17 cellular contexts compared by ENCODE assay signal in the genomic region with DNA sequence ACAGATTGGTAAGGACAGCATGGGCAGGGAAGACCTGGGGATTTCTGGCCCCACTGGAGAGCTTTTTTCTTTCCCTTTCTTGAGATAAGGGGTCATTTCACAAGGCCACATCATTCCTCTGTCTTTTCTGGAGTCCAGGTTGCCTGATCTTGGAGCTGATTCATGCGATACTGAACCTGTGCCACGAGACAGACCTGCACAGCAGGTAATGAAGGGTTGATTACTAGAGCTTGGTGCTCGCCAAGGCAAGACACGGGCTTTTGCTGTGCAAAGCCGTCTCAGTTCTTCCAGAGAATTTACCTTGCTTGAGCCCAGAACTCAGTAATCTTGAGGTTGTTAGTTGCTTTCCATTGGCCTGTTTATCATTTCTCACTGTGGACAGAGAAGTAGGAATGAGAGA. TPM values are rescaled to one million over a fixed set of nuclear protein-coding genes. Genes with fewer than 3 reads are reported as not detected.
DNase-seq lines count a peak whose midpoint lies in the region; ATAC-seq, FAIRE-seq and TF ChIP-seq lines count a peak whose summit lies in the region.
"Had no signal": no experiment of that assay in that cellular context is flagged by ENCODE, and none has a peak within 500 bp of the region (broad histone marks: within the 10 kb centered on the region; RNA-seq: fewer than 3 reads in every experiment).

No MANE protein-coding gene starts in this region.

- H3K27me3 Mint-ChIP-seq in MCF 10A (ENCODE audit: insufficient read depth, unreplicated experiment): no peaks in the 10 kb centered on the region
- H3K27me3 Mint-ChIP-seq in activated CD8-positive, alpha-beta memory T cell treated with anti-CD3 and anti-CD28 coated beads, Interleukin-2, amount 10 ng/mL, durations not matched to agents 7 days and 5 days: no peaks in the 10 kb centered on the region

- H3K9me2 ChIP-seq in OCI-LY7 (ENCODE audit: insufficient read depth, low read length): no peaks in the 10 kb centered on the region

- no peak for TF ChIP-seq CTCF in MCF 10A (IDR thresholded peaks at IDR 0.05; ENCODE audit: unreplicated experiment)
- no peak for TF ChIP-seq CTCF in mammary epithelial cell (conservative IDR thresholded peaks at IDR 0.05 in 1 of 2, IDR thresholded peaks at IDR 0.05 in 1 of 2; ENCODE audit: extremely low read depth in 1 of 2, insufficient read depth in 1 of 2, low read depth in 1 of 2, low read length in 2 of 2)
- TF ChIP-seq CTCF in OCI-LY7 (conservative IDR thresholded peaks at IDR 0.05; ENCODE audit: low read length): no peak

- H3K4me1 ChIP-seq in mammary epithelial cell (ENCODE audit: insufficient read depth, low read length) (peaks cover 10% of the 10 kb centered on the region), esophagus (ENCODE audit: control insufficient read depth in 2 of 2, insufficient read depth in 2 of 2, low read length in 1 of 2) (peaks cover 2 to 7% of the 10 kb centered on the region in 2 donors), OCI-LY7 (ENCODE audit: insufficient read depth, low read length, poor library complexity, severe bottlenecking) (no peaks in the 10 kb centered on the region)

- H3K27ac ChIP-seq in mammary epithelial cell (ENCODE audit: insufficient read depth, low read depth, low read length): no peak overlapping the region
- peak overlapping the region; percentile 57 to 70 for H3K27ac ChIP-seq in esophagus (ENCODE audit: low read depth in 2 of 2, low read length in 1 of 2)
- no peak overlapping the region for H3K27ac ChIP-seq in OCI-LY7 (ENCODE audit: low read depth, low read length, poor library complexity, severe bottlenecking)

- FAIRE-seq in H54 (lab: Jason Lieb, UNC): no peak
- FAIRE-seq: GM12892 had no signal

- peaks cover 78% of the 10 kb centered on the region for H3K36me3 Mint-ChIP-seq in MCF 10A (ENCODE audit: insufficient read depth, unreplicated experiment)
- peaks cover 51% of the 10 kb centered on the region for H3K36me3 Mint-ChIP-seq in activated CD8-positive, alpha-beta memory T cell treated with anti-CD3 and anti-CD28 coated beads, Interleukin-2, amount 10 ng/mL, durations not matched to agents 7 days and 5 days

- peak overlapping the region; percentile 67 for H3K27ac Mint-ChIP-seq in MCF 10A (ENCODE audit: low read depth, unreplicated experiment)
- no peak overlapping the region for H3K27ac Mint-ChIP-seq in activated CD8-positive, alpha-beta memory T cell treated with anti-CD3 and anti-CD28 coated beads, Interleukin-2, amount 10 ng/mL, durations not matched to agents 7 days and 5 days

- H3K9ac ChIP-seq in mammary epithelial cell (ENCODE audit: insufficient read depth, low read length): no peak overlapping the region

- POLR2A ChIA-PET in MCF 10A (lab: Yijun Ruan, JAX): interaction anchor here (1.0 kb wide), 1 partner anchor 10 kb away, joined by 4 read pairs; no protein-coding TSS in a partner anchor
- POLR2A ChIA-PET in OCI-LY7 (lab: Charles Lee): no interaction called here

- H3K4me2 ChIP-seq in mammary epithelial cell (ENCODE audit: insufficient read depth, low read depth, low read length) (no peak overlapping the region), OCI-LY7 (ENCODE audit: low read length) (no peak overlapping the region)

- intact Hi-C loops in MCF 10A (cut with micrococcal nuclease): no loop called here
- intact Hi-C loops in mammary epithelial cell (cut with micrococcal nuclease): loop anchor here (5.0 kb wide), 1 partner anchor 134 kb away; no protein-coding TSS in a partner anchor
- intact Hi-C loops in OCI-LY7 (cut with micrococcal nuclease; ENCODE audit: unreplicated experiment): no loop called here

- BruUV-seq in MCF 10A (replicated peaks; lab: Mats Ljungman, UMichigan) (no TSS peak), mammary epithelial cell (replicated peaks; lab: Mats Ljungman, UMichigan) (no TSS peak), OCI-LY7 (replicated peaks; lab: Mats Ljungman, UMichigan) (no TSS peak)

- no peak for ATAC-seq in activated CD8-positive, alpha-beta memory T cell treated with anti-CD3 and anti-CD28 coated beads, Interleukin-2, amount 10 ng/mL, durations not matched to agents 7 days and 5 days

- no peaks in the 10 kb centered on the region for H3K9me3 ChIP-seq in mammary epithelial cell (replicated peaks; ENCODE audit: insufficient read depth, low read length)
- no peaks in the 10 kb centered on the region for H3K9me3 ChIP-seq in esophagus (ENCODE audit: control insufficient read depth in 2 of 2, insufficient read depth in 1 of 2, low read depth in 1 of 2, low read length in 1 of 2)
- H3K9me3 ChIP-seq in OCI-LY7 (ENCODE audit: low read length): no peaks in the 10 kb centered on the region
- H3K9me3 ChIP-seq: SJCRH30 had no signal

- dilution Hi-C loops in mammary epithelial cell (cut with HindIII; ENCODE audit: low sequenced_read_pairs): loop anchor here (5.0 kb wide), 1 partner anchor 44 kb away; no protein-coding TSS in a partner anchor

- H4K20me1 ChIP-seq in mammary epithelial cell (ENCODE audit: insufficient read depth, low read length) (peaks cover 3% of the 10 kb centered on the region), OCI-LY7 (ENCODE audit: insufficient read depth, low read length) (no peaks in the 10 kb centered on the region)

- DNase-seq in MCF 10A (ENCODE audit: unreplicated experiment) (no peak), mammary epithelial cell (no peak), cerebellar cortex (ENCODE audit: low spot score) (peak; percentile 80), H54 (ENCODE audit: insufficient read length, low spot score) (no peak), OCI-LY7 (ENCODE audit: low spot score) (no peak)
- DNase-seq in activated CD8-positive, alpha-beta memory T cell treated with anti-CD3 and anti-CD28 coated beads, Interleukin-2, amount 10 ng/mL, durations not matched to agents 7 days and 5 days: no peak
- DNase-seq: Calu3, DMS79 treated with DMSO at 0.1 percent for 48 hours, NCI-H1092 treated with DMSO at 0.1 percent for 48 hours, NCI-H1436, NCI-H187, NCI-H524, NCI-H774, PC-3, SJCRH30 had no signal

- H3K36me3 ChIP-seq in mammary epithelial cell (ENCODE audit: insufficient read depth, low read length) (peaks cover 40% of the 10 kb centered on the region), esophagus (ENCODE audit: control insufficient read depth in 2 of 2, insufficient read depth in 2 of 2, low read length in 1 of 2) (peaks cover 9 to 30% of the 10 kb centered on the region in 2 donors), OCI-LY7 (ENCODE audit: insufficient read depth, low read length) (peaks cover 89% of the 10 kb centered on the region)

- 91% methylated on average over 5 of the region's 5 CpGs for WGBS in mammary epithelial cell (ENCODE audit: low coverage, missing lambda C conversion rate)
- 61 to 77% methylated on average over 5 of the region's 5 CpGs for WGBS in esophagus, 2 donors

- in situ Hi-C loops in mammary epithelial cell (cut with MboI; ENCODE audit: low sequenced_read_pairs in 2 of 2): no loop called here

- H3K79me2 ChIP-seq in mammary epithelial cell (ENCODE audit: insufficient read depth, low read length): no peaks in the 10 kb centered on the region
- no peaks in the 10 kb centered on the region for H3K79me2 ChIP-seq in OCI-LY7 (ENCODE audit: insufficient read depth, low read depth, low read length)

- no peaks in the 10 kb centered on the region for H3K9me3 Mint-ChIP-seq in MCF 10A (ENCODE audit: unreplicated experiment)
- no peaks in the 10 kb centered on the region for H3K9me3 Mint-ChIP-seq in activated CD8-positive, alpha-beta memory T cell treated with anti-CD3 and anti-CD28 coated beads, Interleukin-2, amount 10 ng/mL, durations not matched to agents 7 days and 5 days (ENCODE audit: low read depth)

- TF ChIP-seq POLR2A in H54 (IDR thresholded peaks at IDR 0.05; ENCODE audit: low read depth, low read length): no peak

- H2AFZ ChIP-seq in mammary epithelial cell (ENCODE audit: low read depth, low read length) (no peak overlapping the region), OCI-LY7 (ENCODE audit: low read length) (no peak overlapping the region)

- H3K27me3 ChIP-seq in mammary epithelial cell (ENCODE audit: insufficient read depth, low read length): no peaks in the 10 kb centered on the region
- H3K27me3 ChIP-seq in esophagus (ENCODE audit: control insufficient read depth in 1 of 2, insufficient read depth in 2 of 2, low read length in 2 of 2): no peaks in the 10 kb centered on the region
- H3K27me3 ChIP-seq: SJCRH30 had no signal

- CTCF ChIA-PET in MCF 10A (lab: Yijun Ruan, JAX): no interaction called here
- CTCF ChIA-PET in mammary epithelial cell (lab: Charles Lee; ENCODE audit: low non-redundant PET): no interaction called here
- CTCF ChIA-PET in activated CD8-positive, alpha-beta memory T cell treated with anti-CD3 and anti-CD28 coated beads, Interleukin-2, amount 10 ng/mL, durations not matched to agents 7 days and 5 days (lab: Charles Lee): interaction anchor here (0.5 kb wide), 1 partner anchor 138 kb away, joined by 3 read pairs; no protein-coding TSS in a partner anchor
- CTCF ChIA-PET in OCI-LY7 (lab: Charles Lee; ENCODE audit: unreplicated experiment): interaction anchor here (0.5 kb wide), 1 partner anchor 61 kb away, joined by 3 read pairs; no protein-coding TSS in a partner anchor

- peaks cover 18% of the 10 kb centered on the region for H3K4me1 Mint-ChIP-seq in MCF 10A (ENCODE audit: insufficient read depth, unreplicated experiment)
- H3K4me1 Mint-ChIP-seq in activated CD8-positive, alpha-beta memory T cell treated with anti-CD3 and anti-CD28 coated beads, Interleukin-2, amount 10 ng/mL, durations not matched to agents 7 days and 5 days: no peaks in the 10 kb centered on the region

- H3K4me3 Mint-ChIP-seq in MCF 10A (ENCODE audit: unreplicated experiment): no peak overlapping the region
- no peak overlapping the region for H3K4me3 Mint-ChIP-seq in activated CD8-positive, alpha-beta memory T cell treated with anti-CD3 and anti-CD28 coated beads, Interleukin-2, amount 10 ng/mL, durations not matched to agents 7 days and 5 days

- H3K4me3 ChIP-seq in mammary epithelial cell (replicated peaks in 1 of 3; ENCODE audit: insufficient read depth in 1 of 3, low read depth in 2 of 3, low read length in 3 of 3): no peak overlapping the region
- H3K4me3 ChIP-seq in esophagus (ENCODE audit: low read depth in 1 of 2, low read length in 2 of 2): no peak overlapping the region
- no peak overlapping the region for H3K4me3 ChIP-seq in OCI-LY7 (ENCODE audit: low read depth, low read length, poor library complexity, severe bottlenecking)
- H3K4me3 ChIP-seq: SJCRH30 had no signal

RNA-seq across cellular contexts. Expression of gene NUP188, which starts 39.2 kb away (rescaled TPM):
- total RNA-seq in MCF 10A (2022) (47.3 and 54.9 TPM in 2 replicates), mammary epithelial cell (10 to 100 TPM; 51.0 to 62.2 TPM), OCI-LY7 (2022) (83.8 and 91.6 TPM in 2 replicates)
- polyA plus RNA-seq in mammary epithelial cell (67.7 TPM), esophagus (10 to 100 TPM; 19.7 to 21.8 TPM)
- 257 TPM for polyA minus RNA-seq in mammary epithelial cell
- total RNA-seq in activated CD8-positive, alpha-beta memory T cell treated with anti-CD3 and anti-CD28 coated beads, Interleukin-2, amount 10 ng/mL, durations not matched to agents 7 days and 5 days: 100 to 1,000 TPM in 1 of 2 experiments, 10 to 100 TPM in 1; 88.0 to 108 TPM
- 70.5 and 73.6 TPM in 2 replicates for total RNA-seq in OCI-LY7 (2014; rRNA removed; shearing (Covaris generic))

RNA-seq across cellular contexts. Expression of gene DOLK, which starts 39.3 kb away (rescaled TPM):
- 12.0 and 16.9 TPM in 2 replicates for total RNA-seq in MCF 10A (2022)
- 10 to 100 TPM; 22.0 TPM for total RNA-seq in mammary epithelial cell
- polyA plus RNA-seq in mammary epithelial cell: 41.3 TPM
- polyA minus RNA-seq in mammary epithelial cell: 33.3 TPM
- polyA plus RNA-seq in esophagus: 10 to 100 TPM in 1 of 2 donors, 1 to 10 TPM in 1; 5.3 to 11.6 TPM
- total RNA-seq in activated CD8-positive, alpha-beta memory T cell treated with anti-CD3 and anti-CD28 coated beads, Interleukin-2, amount 10 ng/mL, durations not matched to agents 7 days and 5 days: 10 to 100 TPM in 1 of 2 experiments, 1 to 10 TPM in 1; 7.7 to 11.1 TPM
- total RNA-seq in OCI-LY7 (2014; rRNA removed; shearing (Covaris generic)): 9.6 and 11.2 TPM in 2 replicates
- 5.1 and 5.8 TPM in 2 replicates for total RNA-seq in OCI-LY7 (2022)

RNA-seq across cellular contexts. Expression of gene SH3GLB2, which starts 41.5 kb away (rescaled TPM):
- total RNA-seq in MCF 10A (2022) (51.7 and 58.3 TPM in 2 replicates), mammary epithelial cell (10 to 100 TPM; 48.0 to 54.5 TPM), OCI-LY7 (2022) (92.6 and 95.8 TPM in 2 replicates)
- polyA plus RNA-seq in mammary epithelial cell (43.3 TPM), esophagus (100 to 1,000 TPM; 144 to 183 TPM)
- polyA minus RNA-seq in mammary epithelial cell: 31.9 TPM
- 10 to 100 TPM; 76.8 to 93.4 TPM for total RNA-seq in activated CD8-positive, alpha-beta memory T cell treated with anti-CD3 and anti-CD28 coated beads, Interleukin-2, amount 10 ng/mL, durations not matched to agents 7 days and 5 days
- total RNA-seq in OCI-LY7 (2014; rRNA removed; shearing (Covaris generic)): 58.4 and 73.6 TPM in 2 replicates

RNA-seq across cellular contexts. Expression of gene MIGA2, which starts 49.8 kb away (rescaled TPM):
- 28.6 and 28.7 TPM in 2 replicates for total RNA-seq in MCF 10A (2022)
- total RNA-seq in mammary epithelial cell: 10 to 100 TPM; 16.3 to 24.7 TPM
- polyA plus RNA-seq in mammary epithelial cell: 14.3 TPM
- 3.3 TPM for polyA minus RNA-seq in mammary epithelial cell
- polyA plus RNA-seq in esophagus: 10 to 100 TPM; 25.5 to 36.2 TPM
- total RNA-seq in activated CD8-positive, alpha-beta memory T cell treated with anti-CD3 and anti-CD28 coated beads, Interleukin-2, amount 10 ng/mL, durations not matched to agents 7 days and 5 days: 10 to 100 TPM; 39.3 to 51.3 TPM
- total RNA-seq in OCI-LY7 (2014; rRNA removed; shearing (Covaris generic)): 27.7 and 29.2 TPM in 2 replicates
- total RNA-seq in OCI-LY7 (2022): 36.9 and 37.7 TPM in 2 replicates

Comparison
In these comparisons a context has a peak if more than half of its experiments do, and no peak if none do; other contexts are left out.
1. H3K27ac ChIP-seq: peak in esophagus (2 of 2); none in mammary epithelial cell (single experiment) and OCI-LY7 (single experiment).
2. CTCF ChIA-PET loops: an anchor here in activated CD8-positive, alpha-beta memory T cell treated with anti-CD3 and anti-CD28 coated beads, Interleukin-2, amount 10 ng/mL, durations not matched to agents 7 days and 5 days (0.5 kb wide) and OCI-LY7 (0.5 kb wide); none called in MCF 10A and mammary epithelial cell.